In genomic region chr17:5582177-5582885, GRCh38 we compare ENCODE assay signal across 13 cellular contexts. TPM values are rescaled to one million over a fixed set of nuclear protein-coding genes. Genes with fewer than 3 reads are reported as not detected.
DNase-seq lines count a peak whose midpoint lies in the region; ATAC-seq and TF ChIP-seq lines count a peak whose summit lies in the region.
"Had no signal": no experiment of that assay in that cellular context is flagged by ENCODE, and none has a peak within 500 bp of the region (broad histone marks: within the 10 kb centered on the region; RNA-seq: fewer than 3 reads in every experiment).

No MANE protein-coding gene starts in this region.

- no peaks in the 10 kb centered on the region for H3K27me3 ChIP-seq in osteoblast (ENCODE audit: insufficient read depth, low read length)
- no peaks in the 10 kb centered on the region for H3K27me3 ChIP-seq in thyroid gland

- no peak overlapping the region for H2AFZ ChIP-seq in osteoblast (ENCODE audit: low read length)

- H3K4me1 ChIP-seq in osteoblast (ENCODE audit: insufficient read depth, low read length) (peaks cover 39% of the 10 kb centered on the region), thyroid gland (peaks cover 15 to 32% of the 10 kb centered on the region in 2 donors)
- H3K4me1 ChIP-seq: HAP-1 had no signal

- H3K4me2 ChIP-seq in osteoblast (ENCODE audit: insufficient read depth, low read length), result peak overlapping the region; percentile 92

- peaks cover 72% of the 10 kb centered on the region for H3K4me1 Mint-ChIP-seq in activated CD4-positive, alpha-beta T cell treated with anti-CD3 and anti-CD28 coated beads for 36 hours
- H3K4me1 Mint-ChIP-seq in T-helper 17 cell, result peaks cover 52% of the 10 kb centered on the region

- intact Hi-C loops in activated CD4-positive, alpha-beta T cell treated with anti-CD3 and anti-CD28 coated beads for 36 hours (cut with DNase I, micrococcal nuclease), result loop anchor here in 1 of 2 experiments (10.0 kb wide), 1 partner anchor 1062 kb away; the partner anchor contains the start of genes KIAA0753 and TXNDC17
- intact Hi-C loops in thyroid gland (cut with DNase I), result no loop called here

- H3K36me3 Mint-ChIP-seq in activated CD4-positive, alpha-beta T cell treated with anti-CD3 and anti-CD28 coated beads for 36 hours (ENCODE audit: low read depth), result peaks cover 45% of the 10 kb centered on the region
- H3K36me3 Mint-ChIP-seq in T-helper 17 cell (ENCODE audit: low read depth), result peaks cover 5% of the 10 kb centered on the region

- 86 to 90% methylated on average over 5 to 9 of the region's 9 CpGs for WGBS in thyroid gland, 2 donors

- H3K79me2 ChIP-seq in osteoblast (ENCODE audit: insufficient read depth, low read length), result peaks cover 38% of the 10 kb centered on the region

- CTCF ChIA-PET in activated CD4-positive, alpha-beta T cell treated with anti-CD3 and anti-CD28 coated beads for 36 hours (lab: Charles Lee), result interaction anchor here (0.6 to 1.5 kb wide), 5 partner anchors 10 to 862 kb away, joined by 3 to 4 read pairs (median 3); partner anchors contain the start of gene PIMREG

- H3K9me3 ChIP-seq in T-helper 17 cell (ENCODE audit: control insufficient read depth, low read length, poor library complexity, severe bottlenecking), result no peaks in the 10 kb centered on the region
- H3K9me3 ChIP-seq in osteoblast (ENCODE audit: low read depth, low read length), result no peaks in the 10 kb centered on the region
- H3K9me3 ChIP-seq in thyroid gland, result no peaks in the 10 kb centered on the region
- H3K9me3 ChIP-seq: HAP-1 had no signal

- H3K27ac Mint-ChIP-seq in activated CD4-positive, alpha-beta T cell treated with anti-CD3 and anti-CD28 coated beads for 36 hours, result peak overlapping the region; percentile 51
- peak overlapping the region; percentile 99 for H3K27ac Mint-ChIP-seq in T-helper 17 cell

- H3K4me3 Mint-ChIP-seq in activated CD4-positive, alpha-beta T cell treated with anti-CD3 and anti-CD28 coated beads for 36 hours, result peak overlapping the region; percentile 92
- H3K4me3 Mint-ChIP-seq in T-helper 17 cell, result peak overlapping the region; percentile 97

- DNase-seq in activated CD4-positive, alpha-beta T cell treated with anti-CD3 and anti-CD28 coated beads for 36 hours, result no peak
- no peak for DNase-seq in activated CD4-positive, alpha-beta T cell treated with anti-CD3 and anti-CD28 coated beads, Interleukin-2, amount 50 U/mL, for 1 hour
- no peak for DNase-seq in T-helper 17 cell
- peak; percentile 84 for DNase-seq in epithelial cell of esophagus (ENCODE audit: low read depth)
- no peak for DNase-seq in osteoblast (ENCODE audit: insufficient read length, low spot score, missing footprints)
- no peak for DNase-seq in thyroid gland
- no peak for DNase-seq in HPDE6-E6E7 (ENCODE audit: extremely low spot score)
- DNase-seq: cerebellar nuclear complex, DND-41, NCI-H1436 treated with DMSO at 0.1 percent for 48 hours, NCI-H510A had no signal

- peak overlapping the region; percentile 11 for H3K27ac ChIP-seq in osteoblast (ENCODE audit: low read depth, low read length)
- no peak overlapping the region for H3K27ac ChIP-seq in thyroid gland

- peaks cover 11% of the 10 kb centered on the region for H4K20me1 ChIP-seq in osteoblast (ENCODE audit: insufficient read depth, low read length)

- ATAC-seq in activated CD4-positive, alpha-beta T cell treated with anti-CD3 and anti-CD28 coated beads for 36 hours, result no peak
- ATAC-seq in T-helper 17 cell, result no peak
- ATAC-seq in HG02870 (IDR thresholded peaks at IDR 0.05; ENCODE audit: unreplicated experiment), result no peak

- TF ChIP-seq CTCF in epithelial cell of esophagus (IDR thresholded peaks at IDR 0.05; ENCODE audit: insufficient read depth, low read depth, low read length, missing control alignments), result no peak
- TF ChIP-seq CTCF in osteoblast (IDR thresholded peaks at IDR 0.05; ENCODE audit: extremely low read depth, low read depth, low read length), result no peak
- TF ChIP-seq CTCF in thyroid gland (IDR thresholded peaks at IDR 0.05), result no peak

- POLR2A ChIA-PET in activated CD4-positive, alpha-beta T cell treated with anti-CD3 and anti-CD28 coated beads for 36 hours (lab: Charles Lee), result interaction anchor here (0.6 to 1.3 kb wide), 4 partner anchors 94 to 1069 kb away, joined by 3 to 8 read pairs (median 3); partner anchors contain the start of genes C17orf100, DHX33 and MED31

- H3K27me3 Mint-ChIP-seq in activated CD4-positive, alpha-beta T cell treated with anti-CD3 and anti-CD28 coated beads for 36 hours, result no peaks in the 10 kb centered on the region
- H3K27me3 Mint-ChIP-seq in T-helper 17 cell, result no peaks in the 10 kb centered on the region

- peak overlapping the region; percentile 55 for H3K4me3 ChIP-seq in epithelial cell of esophagus (ENCODE audit: low read length)
- no peak overlapping the region for H3K4me3 ChIP-seq in osteoblast (ENCODE audit: insufficient read depth, low read length)
- H3K4me3 ChIP-seq in thyroid gland (replicated peaks in 1 of 3), result no peak overlapping the region
- H3K4me3 ChIP-seq: HAP-1 had no signal

- no peak for TF ChIP-seq POLR2A in thyroid gland (IDR thresholded peaks at IDR 0.05)

- peaks cover 34% of the 10 kb centered on the region for H3K36me3 ChIP-seq in osteoblast (ENCODE audit: insufficient read depth, low read length)
- peaks cover 0 to 14% of the 10 kb centered on the region in 2 donors for H3K36me3 ChIP-seq in thyroid gland
- H3K36me3 ChIP-seq: HAP-1 had no signal

- no peaks in the 10 kb centered on the region for H3K9me3 Mint-ChIP-seq in activated CD4-positive, alpha-beta T cell treated with anti-CD3 and anti-CD28 coated beads for 36 hours (ENCODE audit: low read depth)

RNA-seq across cellular contexts. Expression of gene NLRP1, which starts 2.0 kb away (rescaled TPM):
- total RNA-seq in activated CD4-positive, alpha-beta T cell treated with anti-CD3 and anti-CD28 coated beads for 36 hours, result 10 to 100 TPM; 31.2 to 34.0 TPM
- total RNA-seq in T-helper 17 cell, result 100 to 1,000 TPM; 190 to 200 TPM
- 33.0 and 41.3 TPM in 2 replicates for total RNA-seq in osteoblast
- 10 to 100 TPM; 28.4 to 36.7 (median 31.8) TPM for total RNA-seq in thyroid gland
